ENCODE assay signal across 18 cellular contexts in the genomic region with DNA sequence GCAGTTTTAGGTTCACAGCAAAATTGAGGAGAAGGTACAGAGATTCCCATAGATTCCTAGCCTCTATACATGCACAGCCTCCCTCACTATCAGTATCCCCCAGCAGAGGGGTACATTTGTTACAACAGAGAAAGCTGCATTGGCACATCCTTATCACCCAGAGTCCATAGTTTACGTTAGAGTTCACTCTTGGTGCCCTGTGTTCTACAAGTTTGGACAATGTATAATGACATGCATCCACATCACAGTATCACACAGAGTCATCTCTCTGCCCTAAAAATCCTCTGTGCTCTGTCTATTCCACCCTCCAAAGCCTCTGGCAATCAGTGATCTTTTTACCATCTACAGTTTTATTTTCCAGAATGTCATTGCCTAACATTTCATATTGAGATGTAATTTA. TPM values are rescaled to one million over a fixed set of nuclear protein-coding genes. Genes with fewer than 3 reads are reported as not detected.
DNase-seq lines count a peak whose midpoint lies in the region; ATAC-seq and TF ChIP-seq lines count a peak whose summit lies in the region.
"Had no signal": no experiment of that assay in that cellular context is flagged by ENCODE, and none has a peak within 500 bp of the region (broad histone marks: within the 10 kb centered on the region; RNA-seq: fewer than 3 reads in every experiment).

No MANE protein-coding gene starts in this region.

- CTCF ChIA-PET in OCI-LY7 (lab: Charles Lee; ENCODE audit: unreplicated experiment), result no interaction called here

- no peak for ATAC-seq in HG03095 (IDR thresholded peaks at IDR 0.05; ENCODE audit: unreplicated experiment)

- no peaks in the 10 kb centered on the region for H3K36me3 ChIP-seq in left ventricle myocardium inferior
- no peaks in the 10 kb centered on the region for H3K36me3 ChIP-seq in OCI-LY7 (ENCODE audit: insufficient read depth, low read length)
- no peaks in the 10 kb centered on the region for H3K36me3 ChIP-seq in neural progenitor cell
- H3K36me3 ChIP-seq: Peyer's patch, SJSA1 had no signal

- no peaks in the 10 kb centered on the region for H3F3A ChIP-seq in neural progenitor cell (ENCODE audit: low read depth)

- H3K36me3 Mint-ChIP-seq in neural progenitor cell, result no peaks in the 10 kb centered on the region
- H3K36me3 Mint-ChIP-seq in mesothelial cell of epicardium, result no peaks in the 10 kb centered on the region

- H2AFZ ChIP-seq in OCI-LY7 (ENCODE audit: low read length) (peak overlapping the region; percentile 50; the same call in 1 of the 2 replicates), neural progenitor cell (replicated peaks) (no peak overlapping the region)

- TF ChIP-seq CTCF in left ventricle myocardium inferior (IDR thresholded peaks at IDR 0.05; ENCODE audit: borderline replicate concordance) (no peak), OCI-LY7 (conservative IDR thresholded peaks at IDR 0.05; ENCODE audit: low read length) (no peak), neural progenitor cell (IDR thresholded peaks at IDR 0.05) (no peak), mesothelial cell of epicardium (IDR thresholded peaks at IDR 0.05; ENCODE audit: unreplicated experiment) (no peak)

- H3K9me3 Mint-ChIP-seq in neural progenitor cell (no peaks in the 10 kb centered on the region), mesothelial cell of epicardium (no peaks in the 10 kb centered on the region)
- H3K9me3 Mint-ChIP-seq: HFFc6 had no signal

- H3K27me3 Mint-ChIP-seq in neural progenitor cell (ENCODE audit: insufficient read depth, low read depth), result peaks cover 3% of the 10 kb centered on the region
- H3K27me3 Mint-ChIP-seq in mesothelial cell of epicardium (ENCODE audit: low read depth), result no peaks in the 10 kb centered on the region

- DNase-seq in left ventricle myocardium inferior (no peak), cardiac septum (ENCODE audit: low spot score) (no peak), OCI-LY7 (ENCODE audit: low spot score) (no peak), erythroblast (lab: John Stamatoyannopoulos, UW) (peak; percentile 15 to 37), MV-4-11 (lab: John Stamatoyannopoulos, UW) (no peak), neural progenitor cell (ENCODE audit: low spot score) (no peak), mesothelial cell of epicardium (ENCODE audit: low spot score in 2 of 2, unreplicated experiment in 2 of 2) (no peak)
- DNase-seq: DMS79, HFFc6, KBM-7, NCI-H1048, NCI-H1436 treated with DMSO at 0.1 percent for 48 hours, NCI-H2029, NCI-H2171, NCI-H446, Peyer's patch had no signal

- H3K4me3 ChIP-seq in left ventricle myocardium inferior, result no peak overlapping the region
- no peak overlapping the region for H3K4me3 ChIP-seq in OCI-LY7 (ENCODE audit: low read depth, low read length, poor library complexity, severe bottlenecking)
- no peak overlapping the region for H3K4me3 ChIP-seq in neural progenitor cell
- H3K4me3 ChIP-seq: Peyer's patch, SJSA1 had no signal

- no peaks in the 10 kb centered on the region for H4K20me1 ChIP-seq in OCI-LY7 (ENCODE audit: insufficient read depth, low read length)
- no peaks in the 10 kb centered on the region for H4K20me1 ChIP-seq in neural progenitor cell (ENCODE audit: low read depth)

- POLR2A ChIA-PET in OCI-LY7 (lab: Charles Lee), result interaction anchor here (0.7 to 12.1 kb wide), 7 partner anchors 8 to 150 kb away, joined by 3 to 113 read pairs (median 4); no protein-coding TSS in a partner anchor

- H3K4me1 Mint-ChIP-seq in neural progenitor cell (peaks cover 33% of the 10 kb centered on the region), mesothelial cell of epicardium (peaks cover 30% of the 10 kb centered on the region)

- intact Hi-C loops in left ventricle myocardium inferior (cut with micrococcal nuclease), result no loop called here
- intact Hi-C loops in cardiac septum (cut with DNase I), result no loop called here
- intact Hi-C loops in OCI-LY7 (cut with micrococcal nuclease; ENCODE audit: unreplicated experiment), result no loop called here

- H3K4me2 ChIP-seq in OCI-LY7 (ENCODE audit: low read length), result peak overlapping the region; percentile 43
- H3K4me2 ChIP-seq in neural progenitor cell, result no peak overlapping the region

- no peak overlapping the region for H3K9ac ChIP-seq in neural progenitor cell

- no TSS peak for BruUV-seq in OCI-LY7 (replicated peaks; lab: Mats Ljungman, UMichigan)

- H3K27ac Mint-ChIP-seq in neural progenitor cell, result no peak overlapping the region
- no peak overlapping the region for H3K27ac Mint-ChIP-seq in mesothelial cell of epicardium
- H3K27ac Mint-ChIP-seq: HFFc6 had no signal

- no peaks in the 10 kb centered on the region for H3K27me3 ChIP-seq in left ventricle myocardium inferior (ENCODE audit: low read depth)
- H3K27me3 ChIP-seq in neural progenitor cell, result no peaks in the 10 kb centered on the region
- H3K27me3 ChIP-seq: Peyer's patch, SJSA1 had no signal

- H3K79me2 ChIP-seq in OCI-LY7 (ENCODE audit: insufficient read depth, low read depth, low read length) (no peaks in the 10 kb centered on the region), neural progenitor cell (ENCODE audit: low read depth) (no peaks in the 10 kb centered on the region)

- no peak for TF ChIP-seq POLR2A in erythroblast (IDR thresholded peaks at IDR 0.05; ENCODE audit: low read length)

- H3K9me3 ChIP-seq in left ventricle myocardium inferior (replicated peaks) (no peaks in the 10 kb centered on the region), OCI-LY7 (ENCODE audit: low read length) (no peaks in the 10 kb centered on the region), neural progenitor cell (ENCODE audit: low read depth) (no peaks in the 10 kb centered on the region)
- H3K9me3 ChIP-seq: Peyer's patch, SJSA1 had no signal

- H3K27ac ChIP-seq in left ventricle myocardium inferior (replicated peaks) (peak overlapping the region; percentile 24), OCI-LY7 (ENCODE audit: low read depth, low read length, poor library complexity, severe bottlenecking) (peak overlapping the region; percentile 7), neural progenitor cell (no peak overlapping the region)
- H3K27ac ChIP-seq: Peyer's patch, SJSA1 had no signal

- H3K4me1 ChIP-seq in left ventricle myocardium inferior (peaks cover 72% of the 10 kb centered on the region), OCI-LY7 (ENCODE audit: insufficient read depth, low read length, poor library complexity, severe bottlenecking) (peaks cover 97% of the 10 kb centered on the region), neural progenitor cell (peaks cover 27% of the 10 kb centered on the region)
- H3K4me1 ChIP-seq: Peyer's patch had no signal

- no peak overlapping the region for H3K4me3 Mint-ChIP-seq in neural progenitor cell
- H3K4me3 Mint-ChIP-seq in mesothelial cell of epicardium, result no peak overlapping the region
- H3K4me3 Mint-ChIP-seq: HFFc6 had no signal

- H3K9me2 ChIP-seq in OCI-LY7 (ENCODE audit: insufficient read depth, low read length), result no peaks in the 10 kb centered on the region

RNA-seq across cellular contexts. Expression of a gene that starts 22.3 kb away (rescaled TPM):
- 0.88 TPM for total RNA-seq in left ventricle myocardium inferior
- total RNA-seq in cardiac septum, result 1.9 TPM
- 17.9 and 20.1 TPM in 2 replicates for total RNA-seq in OCI-LY7 (2014; rRNA removed; shearing (Covaris generic))
- 22.5 and 29.5 TPM in 2 replicates for total RNA-seq in OCI-LY7 (2022)
- total RNA-seq in neural progenitor cell (ENCODE audit: low replicate concordance), result 12.5 and 16.4 TPM in 2 replicates
- 0.55 to 0.99 TPM (median 0.74 TPM) in 3 replicates for total RNA-seq in mesothelial cell of epicardium

RNA-seq across cellular contexts. Expression of a gene that starts 37.5 kb away (rescaled TPM):
- total RNA-seq in left ventricle myocardium inferior, result 3.5 TPM
- total RNA-seq in cardiac septum, result 3.3 TPM
- total RNA-seq in OCI-LY7 (2014; rRNA removed; shearing (Covaris generic)), result 1.3 and 2.2 TPM in 2 replicates
- 3.0 and 4.0 TPM in 2 replicates for total RNA-seq in OCI-LY7 (2022)
- total RNA-seq in neural progenitor cell (ENCODE audit: low replicate concordance), result 3.6 and 6.2 TPM in 2 replicates
- 4.5 to 5.6 TPM (median 4.6 TPM) in 3 replicates for total RNA-seq in mesothelial cell of epicardium

RNA-seq across cellular contexts. Expression of a gene that starts 57.9 kb away (rescaled TPM):
- total RNA-seq in left ventricle myocardium inferior, result 0.05 TPM
- not detected for total RNA-seq in cardiac septum
- 0.10 TPM in 1 of 2 replicates, not detected in the other for total RNA-seq in OCI-LY7 (2014; rRNA removed; shearing (Covaris generic))
- 0.31 and 1.2 TPM in 2 replicates for total RNA-seq in OCI-LY7 (2022)
- 0.87 and 0.99 TPM in 2 replicates for total RNA-seq in neural progenitor cell (ENCODE audit: low replicate concordance)
- total RNA-seq in mesothelial cell of epicardium, result not detected in 3 replicates
- total RNA-seq: HFFc6, Peyer's patch had no signal

Comparison
In these comparisons a context has a peak if more than half of its experiments do, and no peak if none do; other contexts are left out.
1. DNase-seq: peak in erythroblast (2 of 2); none in left ventricle myocardium inferior (single experiment), cardiac septum (single experiment), OCI-LY7 (single experiment), MV-4-11 (single experiment), neural progenitor cell (single experiment) and mesothelial cell of epicardium (0 of 2).